ENCODE assay signal across 19 cellular contexts in genomic region chr11:9875402-9875801, GRCh38.
A peak's percentile ranks its signal among the peaks of the same experiment; 100 is the strongest.
DNase-seq lines count a peak whose midpoint lies in the region; ATAC-seq and TF ChIP-seq lines count a peak whose summit lies in the region.
"Had no signal": no experiment of that assay in that cellular context is flagged by ENCODE, and none has a peak within 500 bp of the region (broad histone marks: within the 10 kb centered on the region; RNA-seq: fewer than 3 reads in every experiment).

No MANE protein-coding gene starts in this region.

- H3K27me3 ChIP-seq in H9 (ENCODE audit: insufficient read depth, low read length) = no peaks in the 10 kb centered on the region
- no peaks in the 10 kb centered on the region for H3K27me3 ChIP-seq in gastrocnemius medialis

- no peak overlapping the region for H3K27ac ChIP-seq in H9 (ENCODE audit: insufficient read length, low read depth, low read length)
- peak overlapping the region; percentile 61 for H3K27ac ChIP-seq in VCaP
- H3K27ac ChIP-seq in gastrocnemius medialis = no peak overlapping the region
- H3K27ac ChIP-seq: C4-2B, HL-60 had no signal

- no peak overlapping the region for H2BK5ac ChIP-seq in H9 (ENCODE audit: insufficient read length, low read length)

- peaks cover 0 to 10% of the 10 kb centered on the region in 2 donors for H3K36me3 ChIP-seq in gastrocnemius medialis

- H3K18ac ChIP-seq in H9 (ENCODE audit: insufficient read length, low read depth, low read length) = no peak overlapping the region

- H3K14ac ChIP-seq in H9 (ENCODE audit: insufficient read depth, low read length) = no peak overlapping the region

- intact Hi-C loops in gastrocnemius medialis (cut with DNase I; ENCODE audit: low total_unique reads) = no loop called here

- H3K4me3 Mint-ChIP-seq in H9 (no peak overlapping the region), memory B cell (no peak overlapping the region)
- no peak overlapping the region for H3K4me3 Mint-ChIP-seq in activated T-cell treated with anti-CD3 and anti-CD28 coated beads, Interleukin-2, amount 50 U/mL, for 72 hours
- H3K4me3 Mint-ChIP-seq: B cell; CD8-positive, alpha-beta T cell had no signal

- H4K20me1 ChIP-seq in H9 (ENCODE audit: control insufficient read depth, insufficient read depth, insufficient read length) = no peaks in the 10 kb centered on the region

- H3K23me2 ChIP-seq in H9 (ENCODE audit: insufficient read length, low read depth, low read length, poor library complexity, severe bottlenecking) = no peaks in the 10 kb centered on the region

- no peaks in the 10 kb centered on the region for H3K79me2 ChIP-seq in H9 (ENCODE audit: insufficient read depth, low read length)

- H4K8ac ChIP-seq in H9 (replicated peaks; ENCODE audit: insufficient read length, low read depth, low read length) = no peak overlapping the region

- H3K23ac ChIP-seq in H9 (ENCODE audit: insufficient read length, low read depth, low read length) = no peak overlapping the region

- no peak overlapping the region for H3K4ac ChIP-seq in H9 (ENCODE audit: low read depth, low read length)

- H3K9me3 Mint-ChIP-seq in H9 (peaks cover 14 to 23% of the 10 kb centered on the region in 2 experiments), memory B cell (peaks cover 7% of the 10 kb centered on the region)
- H3K9me3 Mint-ChIP-seq in activated T-cell treated with anti-CD3 and anti-CD28 coated beads, Interleukin-2, amount 50 U/mL, for 72 hours = peaks cover 0 to 4% of the 10 kb centered on the region in 2 donors

- DNase-seq in H9 (no peak), memory B cell (ENCODE audit: low spot score in 2 of 2) (no peak), gastrocnemius medialis (no peak), HPDE6-E6E7 (ENCODE audit: extremely low spot score) (no peak)
- no peak for DNase-seq in activated CD8-positive, alpha-beta memory T cell treated with anti-CD3 and anti-CD28 coated beads, Interleukin-2, amount 50 U/mL, for 4 hours
- DNase-seq in activated T-cell treated with anti-CD3 and anti-CD28 coated beads, Interleukin-2, amount 50 U/mL, for 72 hours = no peak
- DNase-seq: Calu3; CD8-positive, alpha-beta T cell; DMS79 treated with DMSO at 0.1 percent for 48 hours; Kasumi-1; NCI-H1105 treated with DMSO at 0.1 percent for 48 hours; NCI-H146; NCI-H2029; NCI-H526 treated with DMSO at 0.1 percent for 48 hours; SHP77 treated with DMSO at 0.1 percent for 48 hours had no signal

- H3K9ac ChIP-seq in H9 (ENCODE audit: extremely low read depth, insufficient read length, low read length) = no peak overlapping the region

- H2BK120ac ChIP-seq in H9 (ENCODE audit: low read depth, low read length, poor library complexity, severe bottlenecking) = no peak overlapping the region

- H3K4me2 ChIP-seq in H9 (ENCODE audit: insufficient read depth, insufficient read length, low read length) = no peak overlapping the region

- no peak overlapping the region for H2AK5ac ChIP-seq in H9 (ENCODE audit: insufficient read length, low read length)

- TF ChIP-seq POLR2A in gastrocnemius medialis (IDR thresholded peaks at IDR 0.05) = no peak

- H3K27ac Mint-ChIP-seq in H9 (peak overlapping the region in 1 of 3 experiments; percentile 28; a peak in 2 of 7 replicates), memory B cell (peak overlapping the region; percentile 45)
- no peak overlapping the region for H3K27ac Mint-ChIP-seq in activated T-cell treated with anti-CD3 and anti-CD28 coated beads, Interleukin-2, amount 50 U/mL, for 72 hours
- H3K27ac Mint-ChIP-seq: B cell; CD8-positive, alpha-beta T cell had no signal

- no peak overlapping the region for H4K91ac ChIP-seq in H9 (ENCODE audit: insufficient read length, low read depth, low read length)

- no peak overlapping the region for H3K56ac ChIP-seq in H9 (ENCODE audit: insufficient read length, low read depth, low read length)

- ATAC-seq in memory B cell (ENCODE audit: low read depth) (no peak), gastrocnemius medialis (no peak)
- no peak for ATAC-seq in activated T-cell treated with anti-CD3 and anti-CD28 coated beads, Interleukin-2, amount 50 U/mL, for 72 hours (replicated peaks in 1 of 2)
- ATAC-seq: CD8-positive, alpha-beta T cell had no signal

- no peak overlapping the region for H2BK15ac ChIP-seq in H9 (ENCODE audit: low read depth, low read length)

- H3K4me1 Mint-ChIP-seq in H9 (peaks cover 12% of the 10 kb centered on the region in 2 experiments), memory B cell (peaks cover 8% of the 10 kb centered on the region)
- H3K4me1 Mint-ChIP-seq in activated T-cell treated with anti-CD3 and anti-CD28 coated beads, Interleukin-2, amount 50 U/mL, for 72 hours (ENCODE audit: low read depth) = no peaks in the 10 kb centered on the region

- TF ChIP-seq CTCF in H9 (conservative IDR thresholded peaks at IDR 0.05) = no peak
- no peak for TF ChIP-seq CTCF in VCaP (conservative IDR thresholded peaks at IDR 0.05)
- no peak for TF ChIP-seq CTCF in gastrocnemius medialis (IDR thresholded peaks at IDR 0.05 in 4 of 5, conservative IDR thresholded peaks at IDR 0.05 in 1 of 5)

- H3K36me3 Mint-ChIP-seq in H9 (ENCODE audit: insufficient read depth in 1 of 3, low read depth in 3 of 3) = peaks cover 25 to 31% (median 27%) of the 10 kb centered on the region in 3 experiments
- peaks cover 15% of the 10 kb centered on the region for H3K36me3 Mint-ChIP-seq in memory B cell
- H3K36me3 Mint-ChIP-seq in activated T-cell treated with anti-CD3 and anti-CD28 coated beads, Interleukin-2, amount 50 U/mL, for 72 hours (ENCODE audit: insufficient read depth in 2 of 2) = peaks cover 0 to 2% of the 10 kb centered on the region in 2 donors

- in situ Hi-C loops in gastrocnemius medialis (cut with MboI; ENCODE audit: low sequenced_read_pairs in 4 of 4) = no loop called here

- no peak overlapping the region for H4K5ac ChIP-seq in H9 (ENCODE audit: insufficient read length, low read depth, low read length)

- H2AFZ ChIP-seq in H9 (ENCODE audit: low read length) = no peak overlapping the region

- H3T11ph ChIP-seq in H9 (ENCODE audit: low read length) = peak overlapping the region; percentile 53

- H3K4me1 ChIP-seq in H9 (ENCODE audit: insufficient read depth, low read length) (no peaks in the 10 kb centered on the region; the same call in 1 of the 2 replicates), gastrocnemius medialis (no peaks in the 10 kb centered on the region)

- H3K9me3 ChIP-seq in H9 (ENCODE audit: control insufficient read depth, low read depth, low read length) (peaks cover 7% of the 10 kb centered on the region), gastrocnemius medialis (no peaks in the 10 kb centered on the region)

- H3K27me3 Mint-ChIP-seq in H9 (ENCODE audit: low read depth) (no peaks in the 10 kb centered on the region), memory B cell (no peaks in the 10 kb centered on the region)
- no peaks in the 10 kb centered on the region for H3K27me3 Mint-ChIP-seq in activated T-cell treated with anti-CD3 and anti-CD28 coated beads, Interleukin-2, amount 50 U/mL, for 72 hours (ENCODE audit: low read depth)
- H3K27me3 Mint-ChIP-seq: B cell had no signal

- no CpG with 5 or more reads among the region's 1 CpG for WGBS in H9 (ENCODE audit: extremely low coverage, insufficient read length, low lambda C conversion rate)

- no peak overlapping the region for H2BK12ac ChIP-seq in H9 (ENCODE audit: insufficient read length, low read depth, low read length)

- no peaks in the 10 kb centered on the region for H3K79me1 ChIP-seq in H9 (ENCODE audit: insufficient read depth, low read depth, low read length, poor library complexity, severe bottlenecking)

- no peak overlapping the region for H2BK20ac ChIP-seq in H9 (ENCODE audit: low read depth, low read length, poor library complexity, severe bottlenecking)

- no peak overlapping the region for H3K4me3 ChIP-seq in gastrocnemius medialis
